18 cellular contexts compared by ENCODE assay signal in genomic region chr15:68793776-68794175, GRCh38. TPM values are rescaled to one million over a fixed set of nuclear protein-coding genes. Genes with fewer than 3 reads are reported as not detected.
DNase-seq lines count a peak whose midpoint lies in the region; ATAC-seq and TF ChIP-seq lines count a peak whose summit lies in the region.
"Had no signal": no experiment of that assay in that cellular context is flagged by ENCODE, and none has a peak within 500 bp of the region (broad histone marks: within the 10 kb centered on the region; RNA-seq: fewer than 3 reads in every experiment).

No MANE protein-coding gene starts in this region.

- CTCF ChIA-PET in A673 (lab: Charles Lee): no interaction called here

- no TSS peak for BruUV-seq in A673 (replicated peaks; lab: Mats Ljungman, UMichigan)

- H3K36me3 Mint-ChIP-seq in endodermal cell (ENCODE audit: low read depth) (peaks cover 11% of the 10 kb centered on the region), natural killer cell (no peaks in the 10 kb centered on the region)

- TF ChIP-seq POLR2A in transverse colon (IDR thresholded peaks at IDR 0.05) (no peak), Peyer's patch (IDR thresholded peaks at IDR 0.05) (no peak)

- H3K4me3 ChIP-seq in heart right ventricle: no peak overlapping the region
- H3K4me3 ChIP-seq in endodermal cell (ENCODE audit: low read length): no peak overlapping the region
- H3K4me3 ChIP-seq in transverse colon: no peak overlapping the region
- no peak overlapping the region for H3K4me3 ChIP-seq in A673 (ENCODE audit: low read depth, low read length, poor library complexity, severe bottlenecking)
- no peak overlapping the region for H3K4me3 ChIP-seq in Peyer's patch
- H3K4me3 ChIP-seq: cardiac muscle cell, skin epidermis had no signal

- H3K27ac ChIP-seq in heart right ventricle (peak overlapping the region; percentile 43 to 91 (median 78)), endodermal cell (ENCODE audit: low read depth, low read length) (no peak overlapping the region), transverse colon (peak overlapping the region; percentile 58 to 69 (median 68)), A673 (ENCODE audit: low read depth, low read length, poor library complexity, severe bottlenecking) (no peak overlapping the region), Peyer's patch (peak overlapping the region in 2 of 4 donors; percentile 57 to 66)

- H3K9me3 Mint-ChIP-seq in endodermal cell (no peaks in the 10 kb centered on the region), natural killer cell (no peaks in the 10 kb centered on the region)
- H3K9me3 Mint-ChIP-seq: activated CD4-positive, alpha-beta memory T cell treated with anti-CD3 and anti-CD28 coated beads, Interleukin-2, amount 10 ng/mL, durations not matched to agents 7 days and 5 days; activated naive CD8-positive, alpha-beta T cell treated with anti-CD3 and anti-CD28 coated beads, Interleukin-2, amount 50 U/mL, for 24 hours; activated T-cell treated with anti-CD3 and anti-CD28 coated beads, Interleukin-2, amount 50 U/mL, for 72 hours; CD8-positive, alpha-beta T cell had no signal

- 34 to 49% methylated on average over 6 of the region's 6 CpGs for WGBS in heart right ventricle, 2 donors
- WGBS in endodermal cell (ENCODE audit: insufficient coverage in 1 of 2, insufficient read length in 1 of 2), 2 experiments: 94 to 96% methylated on average over 6 of the region's 6 CpGs
- 53 to 62% methylated on average over 3 to 6 of the region's 6 CpGs for WGBS in transverse colon (ENCODE audit: low coverage in 1 of 2), 2 donors

- no peak for TF ChIP-seq CTCF in heart right ventricle (IDR thresholded peaks at IDR 0.05)
- TF ChIP-seq CTCF in endodermal cell (conservative IDR thresholded peaks at IDR 0.05): no peak
- no peak for TF ChIP-seq CTCF in natural killer cell (IDR thresholded peaks at IDR 0.05)
- TF ChIP-seq CTCF in transverse colon (IDR thresholded peaks at IDR 0.05): no peak
- TF ChIP-seq CTCF in A673 (conservative IDR thresholded peaks at IDR 0.05; ENCODE audit: low read depth, low read length): no peak
- TF ChIP-seq CTCF in Peyer's patch (IDR thresholded peaks at IDR 0.05): no peak

- H3K27ac Mint-ChIP-seq in endodermal cell (peak overlapping the region; percentile 47), natural killer cell (peak overlapping the region; percentile 92 to 94)

- DNase-seq in heart right ventricle: no peak
- no peak for DNase-seq in Right ventricle myocardium inferior (ENCODE audit: missing footprints)
- no peak for DNase-seq in endodermal cell
- DNase-seq in natural killer cell: no peak
- no peak for DNase-seq in transverse colon
- DNase-seq in activated CD4-positive, alpha-beta T cell treated with anti-CD3 and anti-CD28 coated beads for 4 hours: no peak
- DNase-seq in A673 (ENCODE audit: low spot score): no peak
- no peak for DNase-seq in Peyer's patch
- DNase-seq: activated CD4-positive, alpha-beta memory T cell treated with anti-CD3 and anti-CD28 coated beads, Interleukin-2, amount 10 ng/mL, durations not matched to agents 7 days and 5 days; activated naive CD8-positive, alpha-beta T cell treated with anti-CD3 and anti-CD28 coated beads, Interleukin-2, amount 50 U/mL, for 24 hours; activated T-cell treated with anti-CD3 and anti-CD28 coated beads, Interleukin-2, amount 50 U/mL, for 72 hours; CD8-positive, alpha-beta T cell; IMR-90; NCI-H2107; NCI-H69 had no signal

- no peak overlapping the region for H3K4me3 Mint-ChIP-seq in endodermal cell
- H3K4me3 Mint-ChIP-seq in natural killer cell: no peak overlapping the region
- H3K4me3 Mint-ChIP-seq: activated CD4-positive, alpha-beta memory T cell treated with anti-CD3 and anti-CD28 coated beads, Interleukin-2, amount 10 ng/mL, durations not matched to agents 7 days and 5 days had no signal

- no peak overlapping the region for H3K9ac ChIP-seq in endodermal cell (ENCODE audit: extremely low read depth, low read length, poor library complexity, severe bottlenecking)

- H3K4me1 Mint-ChIP-seq in endodermal cell (peaks cover 92% of the 10 kb centered on the region), natural killer cell (peaks cover 96 to 98% of the 10 kb centered on the region in 2 donors)

- H3K36me3 ChIP-seq in heart right ventricle (no peaks in the 10 kb centered on the region), endodermal cell (ENCODE audit: control insufficient read depth, insufficient read depth, low read length) (peaks cover 47% of the 10 kb centered on the region), transverse colon (no peaks in the 10 kb centered on the region), A673 (ENCODE audit: insufficient read depth, low read length, poor library complexity, severe bottlenecking) (no peaks in the 10 kb centered on the region), Peyer's patch (no peaks in the 10 kb centered on the region)
- H3K36me3 ChIP-seq: cardiac muscle cell had no signal

- in situ Hi-C loops in transverse colon (cut with MboI; ENCODE audit: low pct_ligation_motif_present in 1 of 4, low pct_unique_long_range_greater_than_20kb in 1 of 4, low sequenced_read_pairs in 3 of 4): no loop called here

- H3K27me3 Mint-ChIP-seq in endodermal cell (ENCODE audit: insufficient read depth) (no peaks in the 10 kb centered on the region), natural killer cell (ENCODE audit: low read depth in 2 of 2) (no peaks in the 10 kb centered on the region)
- H3K27me3 Mint-ChIP-seq: activated CD4-positive, alpha-beta memory T cell treated with anti-CD3 and anti-CD28 coated beads, Interleukin-2, amount 10 ng/mL, durations not matched to agents 7 days and 5 days; activated naive CD8-positive, alpha-beta T cell treated with anti-CD3 and anti-CD28 coated beads, Interleukin-2, amount 50 U/mL, for 24 hours had no signal

- intact Hi-C loops in heart right ventricle (cut with DNase I) (loop anchor here in 4 of 10 donors (2.0 kb wide), 3 partner anchors 23 to 27 kb away; partner anchors contain the start of gene ANP32A (in 1 of the 4)), Right ventricle myocardium inferior (cut with DNase I) (loop anchor here (2.0 kb wide), 1 partner anchor 25 kb away; no protein-coding TSS in a partner anchor), natural killer cell (cut with micrococcal nuclease) (no loop called here), transverse colon (cut with DNase I; ENCODE audit: low total_unique reads) (no loop called here), A673 (cut with micrococcal nuclease; ENCODE audit: unreplicated experiment) (no loop called here)

- POLR2A ChIA-PET in A673 (lab: Charles Lee; ENCODE audit: low non-redundant PET): interaction anchor here (0.6 kb wide), 1 partner anchor 27 kb away, joined by 3 read pairs; no protein-coding TSS in a partner anchor

- H3K4me1 ChIP-seq in heart right ventricle (peaks cover 65 to 100% (median 100%) of the 10 kb centered on the region in 9 donors), endodermal cell (ENCODE audit: control insufficient read depth, insufficient read depth, low read length) (peaks cover 61% of the 10 kb centered on the region), transverse colon (peaks cover 39 to 95% (median 73%) of the 10 kb centered on the region in 4 donors), A673 (ENCODE audit: insufficient read depth, low read length, poor library complexity, severe bottlenecking) (peaks cover 58% of the 10 kb centered on the region), Peyer's patch (peaks cover 3 to 81% (median 19%) of the 10 kb centered on the region in 4 donors)

- TF ChIP-seq EP300 in transverse colon (IDR thresholded peaks at IDR 0.05; ENCODE audit: low read depth): no peak

- ATAC-seq in heart right ventricle (no peak), Right ventricle myocardium inferior (no peak), natural killer cell (no peak)
- ATAC-seq: activated naive CD8-positive, alpha-beta T cell treated with anti-CD3 and anti-CD28 coated beads, Interleukin-2, amount 50 U/mL, for 24 hours; activated T-cell treated with anti-CD3 and anti-CD28 coated beads, Interleukin-2, amount 50 U/mL, for 72 hours; CD8-positive, alpha-beta T cell; Panc1 had no signal

- no peaks in the 10 kb centered on the region for H3K9me3 ChIP-seq in heart right ventricle
- H3K9me3 ChIP-seq in endodermal cell (ENCODE audit: control insufficient read depth, low read length): no peaks in the 10 kb centered on the region
- H3K9me3 ChIP-seq in transverse colon: no peaks in the 10 kb centered on the region
- H3K9me3 ChIP-seq in A673 (ENCODE audit: low read depth, low read length, poor library complexity, severe bottlenecking): no peaks in the 10 kb centered on the region
- no peaks in the 10 kb centered on the region for H3K9me3 ChIP-seq in Peyer's patch

- H3K27me3 ChIP-seq in heart right ventricle: no peaks in the 10 kb centered on the region
- no peaks in the 10 kb centered on the region for H3K27me3 ChIP-seq in endodermal cell (ENCODE audit: control insufficient read depth, insufficient read depth, low read length, poor library complexity, severe bottlenecking)
- H3K27me3 ChIP-seq in transverse colon: no peaks in the 10 kb centered on the region
- H3K27me3 ChIP-seq in A673 (replicated peaks; ENCODE audit: insufficient read depth, low read depth, low read length, poor library complexity): no peaks in the 10 kb centered on the region
- H3K27me3 ChIP-seq in Peyer's patch: no peaks in the 10 kb centered on the region
- H3K27me3 ChIP-seq: cardiac muscle cell had no signal

RNA-seq across cellular contexts. Expression of gene ANP32A, which starts 26.9 kb away (rescaled TPM):
- 100 to 1,000 TPM; 122 to 201 (median 152) TPM for total RNA-seq in heart right ventricle
- 100 to 1,000 TPM in 1 of 2 donors, 10 to 100 TPM in 1; 87.3 to 141 TPM for polyA plus RNA-seq in heart right ventricle
- 134 TPM for total RNA-seq in Right ventricle myocardium inferior
- total RNA-seq in endodermal cell: 100 to 1,000 TPM; 346 to 385 TPM
- 302 TPM for polyA plus RNA-seq in endodermal cell (2013, experiment 1 of 2)
- 289 TPM for polyA plus RNA-seq in endodermal cell (2013, experiment 2 of 2)
- total RNA-seq in natural killer cell: 100 to 1,000 TPM; 133 to 150 (median 148) TPM
- 10 to 100 TPM; 23.9 to 92.7 (median 69.4) TPM for total RNA-seq in transverse colon
- total RNA-seq in A673 (2021): 331 and 370 TPM in 2 replicates
- 10 to 100 TPM; 38.2 to 90.8 (median 40.1) TPM for total RNA-seq in Peyer's patch

Comparison
In these comparisons a context has a peak if more than half of its experiments do, and no peak if none do; other contexts are left out.
1. H3K27ac ChIP-seq: peak in heart right ventricle (10 of 10) and transverse colon (4 of 4); none in endodermal cell (single experiment) and A673 (single experiment).